In genomic region chrX:74230094-74230493, GRCh38 we compare ENCODE assay signal across 21 cellular contexts.
DNase-seq lines count a peak whose midpoint lies in the region; ATAC-seq and TF ChIP-seq lines count a peak whose summit lies in the region.
"Had no signal": no experiment of that assay in that cellular context is flagged by ENCODE, and none has a peak within 500 bp of the region (broad histone marks: within the 10 kb centered on the region; RNA-seq: fewer than 3 reads in every experiment).

No MANE protein-coding gene starts in this region.

- H3K27ac ChIP-seq in IMR-90 (ENCODE audit: insufficient read depth, low read length) (no peak overlapping the region), foreskin keratinocyte (no peak overlapping the region), breast epithelium (no peak overlapping the region)
- H3K27ac ChIP-seq: HL-60 had no signal

- no peaks in the 10 kb centered on the region; the same call in 1 of the 2 replicates for H3K9me3 ChIP-seq in IMR-90 (ENCODE audit: control insufficient read depth, insufficient read depth, low read length)
- peaks cover 24% of the 10 kb centered on the region for H3K9me3 ChIP-seq in adipocyte (ENCODE audit: control insufficient read depth, low read length)
- peaks cover 3 to 9% of the 10 kb centered on the region in 2 donors for H3K9me3 ChIP-seq in breast epithelium

- H3K18ac ChIP-seq in IMR-90 (ENCODE audit: low read depth, low read length) = no peak overlapping the region

- no peak overlapping the region for H3K14ac ChIP-seq in IMR-90 (replicated peaks; ENCODE audit: low read depth, low read length)

- TF ChIP-seq POLR2A in IMR-90 (IDR thresholded peaks at IDR 0.05; ENCODE audit: low read depth, low read length) (no peak), breast epithelium (IDR thresholded peaks at IDR 0.05) (no peak)

- H3K4me3 ChIP-seq in AG09309 (ENCODE audit: control insufficient read depth, low read depth, low read length) (no peak overlapping the region), IMR-90 (ENCODE audit: insufficient read depth, low read depth, low read length) (no peak overlapping the region), adipocyte (ENCODE audit: low read length) (no peak overlapping the region), breast epithelium (no peak overlapping the region)
- H3K4me3 ChIP-seq: GM23338 had no signal

- intact Hi-C loops in IMR-90 (cut with micrococcal nuclease) = no loop called here
- intact Hi-C loops in breast epithelium (cut with DNase I; ENCODE audit: low total_unique reads) = no loop called here

- H2BK15ac ChIP-seq in IMR-90 (ENCODE audit: low read depth, low read length) = no peak overlapping the region

- in situ Hi-C loops in IMR-90 (cut with MboI; ENCODE audit: low sequenced_read_pairs) = no loop called here

- dilution Hi-C loops in IMR-90 (cut with HindIII; ENCODE audit: low sequenced_read_pairs, unreplicated experiment) = no loop called here

- no peak overlapping the region for H2AFZ ChIP-seq in IMR-90 (replicated peaks; ENCODE audit: low read length, poor library complexity)
- H2AFZ ChIP-seq: GM23338 had no signal

- H3K79me1 ChIP-seq in IMR-90 (ENCODE audit: low read depth in 1 of 2, low read length in 2 of 2) = 0 out of 4 replicates have a peak, but pooled peaks cover 0 to 7% of the 10 kb centered on the region in 2 experiments

- H3K4me2 ChIP-seq in IMR-90 (ENCODE audit: low read depth, low read length) = no peak overlapping the region
- H3K4me2 ChIP-seq: GM23338 had no signal

- no peak overlapping the region for H3K4ac ChIP-seq in IMR-90 (ENCODE audit: low read depth, low read length)

- no peak overlapping the region for H2BK20ac ChIP-seq in IMR-90 (ENCODE audit: low read depth, low read length)

- no peak overlapping the region for H4K5ac ChIP-seq in IMR-90 (ENCODE audit: low read depth, low read length)

- no peaks in the 10 kb centered on the region for H3K9me1 ChIP-seq in IMR-90 (ENCODE audit: insufficient read depth, low read length)

- no peak overlapping the region for H3K23ac ChIP-seq in IMR-90 (ENCODE audit: low read depth, low read length)

- H3K56ac ChIP-seq in IMR-90 (ENCODE audit: extremely low read depth, insufficient read depth, low read length) = no peak overlapping the region

- H3K27me3 ChIP-seq in IMR-90 (ENCODE audit: control insufficient read depth, insufficient read depth, low read length) (no peaks in the 10 kb centered on the region), adipocyte (replicated peaks; ENCODE audit: control insufficient read depth, insufficient read depth, low read length) (no peaks in the 10 kb centered on the region), foreskin keratinocyte (no peaks in the 10 kb centered on the region), breast epithelium (peaks cover 0 to 14% of the 10 kb centered on the region in 2 donors)

- no peak overlapping the region for H4K8ac ChIP-seq in IMR-90 (ENCODE audit: low read depth in 2 of 2, low read length in 2 of 2)

- TF ChIP-seq RAD21 in IMR-90 (IDR thresholded peaks at IDR 0.05; ENCODE audit: low read length) = no peak

- TF ChIP-seq CTCF in AG09309 (IDR thresholded peaks at IDR 0.05; ENCODE audit: control insufficient read depth, insufficient read depth, low read depth, low read length, missing control alignments) (peak; percentile 9), IMR-90 (conservative IDR thresholded peaks at IDR 0.05; ENCODE audit: low read depth, low read length) (no peak), foreskin keratinocyte (conservative IDR thresholded peaks at IDR 0.05) (peak; percentile 20), breast epithelium (IDR thresholded peaks at IDR 0.05) (no peak)

- H4K20me1 ChIP-seq in IMR-90 (ENCODE audit: insufficient read depth, low read length) = no peaks in the 10 kb centered on the region

- ATAC-seq in IMR-90 (ENCODE audit: low read depth) (no peak), foreskin keratinocyte (no peak), GM18873 (IDR thresholded peaks at IDR 0.05; ENCODE audit: low FRiP score, unreplicated experiment) (no peak)
- ATAC-seq: GM23338, HCT116, Panc1, Right ventricle myocardium inferior had no signal

- H2BK5ac ChIP-seq in IMR-90 (ENCODE audit: low read depth, low read length, poor library complexity, severe bottlenecking) = no peak overlapping the region

- H3K9ac ChIP-seq in IMR-90 (ENCODE audit: low read depth, low read length) = no peak overlapping the region
- no peak overlapping the region for H3K9ac ChIP-seq in adipocyte (ENCODE audit: low read length)

- peaks cover 7% of the 10 kb centered on the region; the same call in 1 of the 2 replicates for H3K36me3 ChIP-seq in IMR-90 (ENCODE audit: control insufficient read depth, insufficient read depth, low read length)
- H3K36me3 ChIP-seq in adipocyte (ENCODE audit: control insufficient read depth, insufficient read depth, low read length, severe bottlenecking) = peaks cover 7% of the 10 kb centered on the region
- no peaks in the 10 kb centered on the region for H3K36me3 ChIP-seq in breast epithelium

- BruUV-seq in IMR-90 (replicated peaks; lab: Mats Ljungman, UMichigan) = no TSS peak

- H2BK120ac ChIP-seq in IMR-90 (ENCODE audit: low read depth, low read length) = no peak overlapping the region

- no peak overlapping the region for H4K91ac ChIP-seq in IMR-90 (ENCODE audit: insufficient read depth, low read depth, low read length)

- CTCF ChIA-PET in IMR-90 (lab: Yijun Ruan, JAX) = interaction anchor here (1.0 kb wide), 1 partner anchor 40 kb away, joined by 3 read pairs; no protein-coding TSS in a partner anchor

- no peak overlapping the region for H2AK5ac ChIP-seq in IMR-90 (ENCODE audit: low read depth, low read length)

- POLR2A ChIA-PET in IMR-90 (lab: Charles Lee; ENCODE audit: unreplicated experiment) = no interaction called here

- no peak overlapping the region for H2AK9ac ChIP-seq in IMR-90 (replicated peaks; ENCODE audit: low read depth, low read length, poor library complexity)

- no peaks in the 10 kb centered on the region for H3K4me1 ChIP-seq in IMR-90 (ENCODE audit: control insufficient read depth, insufficient read depth, low read length)
- no peaks in the 10 kb centered on the region for H3K4me1 ChIP-seq in adipocyte (ENCODE audit: control insufficient read depth, insufficient read depth, low read length)
- no peaks in the 10 kb centered on the region for H3K4me1 ChIP-seq in foreskin keratinocyte
- no peaks in the 10 kb centered on the region for H3K4me1 ChIP-seq in breast epithelium

- no peak for DNase-seq in AG09309 (ENCODE audit: low read depth)
- no peak for DNase-seq in IMR-90
- peak; percentile 46 for DNase-seq in adipocyte (ENCODE audit: low read depth)
- no peak for DNase-seq in foreskin keratinocyte
- no peak for DNase-seq in medulla oblongata (ENCODE audit: extremely low spot score)
- DNase-seq in breast epithelium (ENCODE audit: low spot score in 2 of 2) = no peak
- no peak for DNase-seq in NCI-H524 (lab: John Stamatoyannopoulos, UW)
- DNase-seq: ACHN; CD4-positive, alpha-beta T cell; DMS79 treated with DMSO at 0.1 percent for 48 hours; NCI-H1048; NCI-H146; NCI-H2081; NCI-H510A; NCI-H82 had no signal

TF ChIP-seq in IMR-90, 13 proteins besides CTCF, POLR2A, EP300 and RAD21:
- TF ChIP-seq CHD1 (IDR thresholded peaks at IDR 0.05; ENCODE audit: low read depth, low read length) (no peak), CEBPB (IDR thresholded peaks at IDR 0.05; ENCODE audit: low read depth, low read length) (peak; percentile 23; the same call in 1 of the 2 replicates), RCOR1 (IDR thresholded peaks at IDR 0.05; ENCODE audit: insufficient replicate concordance, low read length) (no peak), USF2 (IDR thresholded peaks at IDR 0.05; ENCODE audit: low read depth, low read length) (no peak), ELK1 (IDR thresholded peaks at IDR 0.05; ENCODE audit: borderline replicate concordance, low read depth, low read length) (no peak), FOS (IDR thresholded peaks at IDR 0.05; ENCODE audit: low read depth, low read length) (no peak), NFE2L2 (IDR thresholded peaks at IDR 0.05; ENCODE audit: low read depth, low read length) (no peak)

Comparison
In these comparisons a context has a peak if more than half of its experiments do, and no peak if none do; other contexts are left out.
1. CTCF ChIP-seq: peak in AG09309 (single experiment) and foreskin keratinocyte (single experiment); none in IMR-90 (single experiment) and breast epithelium (0 of 3).